In genomic region chr11:12403122-12403994, GRCh38 we compare ENCODE assay signal across 14 cellular contexts. TPM values are rescaled to one million over a fixed set of nuclear protein-coding genes. Genes with fewer than 3 reads are reported as not detected.
A peak's percentile ranks its signal among the peaks of the same experiment; 100 is the strongest.
DNase-seq lines count a peak whose midpoint lies in the region; TF ChIP-seq lines count a peak whose summit lies in the region.
"Had no signal": no experiment of that assay in that cellular context is flagged by ENCODE, and none has a peak within 500 bp of the region (broad histone marks: within the 10 kb centered on the region; RNA-seq: fewer than 3 reads in every experiment).

No MANE protein-coding gene starts in this region.

- no peaks in the 10 kb centered on the region; the same call in none of the 2 replicates for H3K27me3 Mint-ChIP-seq in HFFc6 (ENCODE audit: insufficient read depth)
- no peaks in the 10 kb centered on the region for H3K27me3 Mint-ChIP-seq in endodermal cell (ENCODE audit: insufficient read depth)
- peaks cover 2% of the 10 kb centered on the region for H3K27me3 Mint-ChIP-seq in neural progenitor cell (ENCODE audit: insufficient read depth, low read depth)

- H3K9me3 ChIP-seq in endodermal cell (ENCODE audit: control insufficient read depth, low read length) = peaks cover 8% of the 10 kb centered on the region
- no peaks in the 10 kb centered on the region for H3K9me3 ChIP-seq in muscle layer of colon (ENCODE audit: low read length)
- H3K9me3 ChIP-seq in tibial artery = no peaks in the 10 kb centered on the region
- peaks cover 6% of the 10 kb centered on the region for H3K9me3 ChIP-seq in neural progenitor cell (ENCODE audit: low read depth)

- H3K9ac ChIP-seq in endodermal cell (ENCODE audit: extremely low read depth, low read length, poor library complexity, severe bottlenecking) = no peak overlapping the region
- peak overlapping the region; percentile 27 for H3K9ac ChIP-seq in muscle layer of colon (ENCODE audit: low read length)
- no peak overlapping the region for H3K9ac ChIP-seq in neural progenitor cell

- H3K27me3 ChIP-seq in endodermal cell (ENCODE audit: control insufficient read depth, insufficient read depth, low read length, poor library complexity, severe bottlenecking) = no peaks in the 10 kb centered on the region
- no peaks in the 10 kb centered on the region for H3K27me3 ChIP-seq in muscle layer of colon (ENCODE audit: control insufficient read depth in 1 of 2, insufficient read depth in 2 of 2, low read length in 2 of 2)
- H3K27me3 ChIP-seq in tibial artery = no peaks in the 10 kb centered on the region
- H3K27me3 ChIP-seq in neural progenitor cell = no peaks in the 10 kb centered on the region

- intact Hi-C loops in tibial artery (cut with DNase I; ENCODE audit: low total_unique reads) = no loop called here

- H3K36me3 Mint-ChIP-seq in HFFc6 (ENCODE audit: low read depth) (peaks cover 14% of the 10 kb centered on the region), endodermal cell (ENCODE audit: low read depth) (peaks cover 9% of the 10 kb centered on the region), neural progenitor cell (peaks cover 2% of the 10 kb centered on the region)
- H3K36me3 Mint-ChIP-seq: memory B cell, T-cell had no signal

- H3K4me1 Mint-ChIP-seq in HFFc6 (ENCODE audit: low read depth) (peaks cover 71% of the 10 kb centered on the region), endodermal cell (peaks cover 4% of the 10 kb centered on the region), neural progenitor cell (no peaks in the 10 kb centered on the region)
- H3K4me1 Mint-ChIP-seq: activated naive CD8-positive, alpha-beta T cell treated with anti-CD3 and anti-CD28 coated beads, Interleukin-2, amount 50 U/mL, for 24 hours; memory B cell; T-cell had no signal

- H3K36me3 ChIP-seq in endodermal cell (ENCODE audit: control insufficient read depth, insufficient read depth, low read length) (no peaks in the 10 kb centered on the region), muscle layer of colon (ENCODE audit: insufficient read depth, low read length) (no peaks in the 10 kb centered on the region), tibial artery (no peaks in the 10 kb centered on the region), neural progenitor cell (no peaks in the 10 kb centered on the region)

- H3K4me3 Mint-ChIP-seq in HFFc6 = no peak overlapping the region
- H3K4me3 Mint-ChIP-seq in endodermal cell = no peak overlapping the region
- no peak overlapping the region for H3K4me3 Mint-ChIP-seq in neural progenitor cell
- H3K4me3 Mint-ChIP-seq: activated naive CD8-positive, alpha-beta T cell treated with anti-CD3 and anti-CD28 coated beads, Interleukin-2, amount 50 U/mL, for 24 hours; memory B cell; T-cell had no signal

- no peak overlapping the region for H3K4me3 ChIP-seq in endodermal cell (ENCODE audit: low read length)
- no peak overlapping the region for H3K4me3 ChIP-seq in muscle layer of colon (ENCODE audit: low read depth in 1 of 2, low read length in 2 of 2)
- no peak overlapping the region for H3K4me3 ChIP-seq in tibial artery
- H3K4me3 ChIP-seq in neural progenitor cell = no peak overlapping the region

- H4K20me1 ChIP-seq in neural progenitor cell (ENCODE audit: low read depth) = no peaks in the 10 kb centered on the region

- H3K27ac Mint-ChIP-seq in HFFc6 (peak overlapping the region; percentile 41; the same call in 1 of the 2 replicates), endodermal cell (peak overlapping the region; percentile 8), neural progenitor cell (no peak overlapping the region)
- H3K27ac Mint-ChIP-seq: activated naive CD8-positive, alpha-beta T cell treated with anti-CD3 and anti-CD28 coated beads, Interleukin-2, amount 50 U/mL, for 24 hours; memory B cell; T-cell had no signal

- no peak for TF ChIP-seq CTCF in HFFc6 (IDR thresholded peaks at IDR 0.05)
- no peak for TF ChIP-seq CTCF in endodermal cell (conservative IDR thresholded peaks at IDR 0.05)
- no peak for TF ChIP-seq CTCF in tibial artery (IDR thresholded peaks at IDR 0.05)
- no peak for TF ChIP-seq CTCF in neural progenitor cell (IDR thresholded peaks at IDR 0.05)

- DNase-seq in HFFc6 (no peak), endodermal cell (no peak), tibial artery (no peak), NCI-H2029 treated with DMSO at 0.1 percent for 48 hours (lab: John Stamatoyannopoulos, UW) (no peak), DMS 273 treated with DMSO at 0.1 percent for 48 hours (lab: John Stamatoyannopoulos, UW) (no peak), epidermal melanocyte (ENCODE audit: insufficient read length, low spot score) (no peak), neural progenitor cell (ENCODE audit: low spot score) (no peak)
- DNase-seq: activated naive CD8-positive, alpha-beta T cell treated with anti-CD3 and anti-CD28 coated beads, Interleukin-2, amount 50 U/mL, for 24 hours; HCEC 1CT; NCI-H146; nucleus accumbens; T-cell had no signal

- 100% methylated on average over 3 of the region's 3 CpGs; no CpG with 5 or more reads in 1 of the 2 experiments for WGBS in endodermal cell (ENCODE audit: insufficient coverage in 1 of 2, insufficient read length in 1 of 2), 2 experiments

- H3F3A ChIP-seq in neural progenitor cell (ENCODE audit: low read depth) = no peaks in the 10 kb centered on the region

- no peaks in the 10 kb centered on the region for H3K79me2 ChIP-seq in neural progenitor cell (ENCODE audit: low read depth)

- H2AFZ ChIP-seq in neural progenitor cell (replicated peaks) = no peak overlapping the region

- H3K4me2 ChIP-seq in neural progenitor cell = no peak overlapping the region

- H3K4me1 ChIP-seq in endodermal cell (ENCODE audit: control insufficient read depth, insufficient read depth, low read length) = no peaks in the 10 kb centered on the region
- peaks cover 75% of the 10 kb centered on the region for H3K4me1 ChIP-seq in muscle layer of colon (ENCODE audit: insufficient read depth, low read length)
- peaks cover 0 to 86% (median 42%) of the 10 kb centered on the region in 4 donors for H3K4me1 ChIP-seq in tibial artery
- no peaks in the 10 kb centered on the region for H3K4me1 ChIP-seq in neural progenitor cell

- H3K9me3 Mint-ChIP-seq in HFFc6 (no peaks in the 10 kb centered on the region), endodermal cell (peaks cover 4% of the 10 kb centered on the region), neural progenitor cell (peaks cover 5% of the 10 kb centered on the region)
- H3K9me3 Mint-ChIP-seq: activated naive CD8-positive, alpha-beta T cell treated with anti-CD3 and anti-CD28 coated beads, Interleukin-2, amount 50 U/mL, for 24 hours; memory B cell; T-cell had no signal

- H3K27ac ChIP-seq in endodermal cell (ENCODE audit: low read depth, low read length) (no peak overlapping the region), muscle layer of colon (ENCODE audit: low read depth, low read length) (peak overlapping the region; percentile 97), tibial artery (peak overlapping the region; percentile 61 to 79), neural progenitor cell (no peak overlapping the region)

RNA-seq across cellular contexts. Expression of gene PARVA, which starts 26.0 kb away (rescaled TPM):
- total RNA-seq in HFFc6 (2021; fragmentation: NEBNext Ultra II Directional; extraction: Animal tissue kit (Norgen Biotek cat#: 25700)) = 100 to 1,000 TPM; 150 to 237 (median 184) TPM
- total RNA-seq in endodermal cell (10 to 100 TPM; 27.3 to 37.3 TPM), neural progenitor cell (ENCODE audit: low replicate concordance) (13.6 and 15.3 TPM in 2 replicates)
- polyA plus RNA-seq in endodermal cell (2013, experiment 1 of 2) = 23.2 TPM
- 21.9 TPM for polyA plus RNA-seq in endodermal cell (2013, experiment 2 of 2)

Comparison
In these comparisons a context has a peak if more than half of its experiments do, and no peak if none do; other contexts are left out.
1. H3K27ac ChIP-seq: peak in muscle layer of colon (single experiment) and tibial artery (2 of 2); none in endodermal cell (single experiment) and neural progenitor cell (single experiment).